8 cellular contexts compared by ENCODE assay signal in the genomic region with DNA sequence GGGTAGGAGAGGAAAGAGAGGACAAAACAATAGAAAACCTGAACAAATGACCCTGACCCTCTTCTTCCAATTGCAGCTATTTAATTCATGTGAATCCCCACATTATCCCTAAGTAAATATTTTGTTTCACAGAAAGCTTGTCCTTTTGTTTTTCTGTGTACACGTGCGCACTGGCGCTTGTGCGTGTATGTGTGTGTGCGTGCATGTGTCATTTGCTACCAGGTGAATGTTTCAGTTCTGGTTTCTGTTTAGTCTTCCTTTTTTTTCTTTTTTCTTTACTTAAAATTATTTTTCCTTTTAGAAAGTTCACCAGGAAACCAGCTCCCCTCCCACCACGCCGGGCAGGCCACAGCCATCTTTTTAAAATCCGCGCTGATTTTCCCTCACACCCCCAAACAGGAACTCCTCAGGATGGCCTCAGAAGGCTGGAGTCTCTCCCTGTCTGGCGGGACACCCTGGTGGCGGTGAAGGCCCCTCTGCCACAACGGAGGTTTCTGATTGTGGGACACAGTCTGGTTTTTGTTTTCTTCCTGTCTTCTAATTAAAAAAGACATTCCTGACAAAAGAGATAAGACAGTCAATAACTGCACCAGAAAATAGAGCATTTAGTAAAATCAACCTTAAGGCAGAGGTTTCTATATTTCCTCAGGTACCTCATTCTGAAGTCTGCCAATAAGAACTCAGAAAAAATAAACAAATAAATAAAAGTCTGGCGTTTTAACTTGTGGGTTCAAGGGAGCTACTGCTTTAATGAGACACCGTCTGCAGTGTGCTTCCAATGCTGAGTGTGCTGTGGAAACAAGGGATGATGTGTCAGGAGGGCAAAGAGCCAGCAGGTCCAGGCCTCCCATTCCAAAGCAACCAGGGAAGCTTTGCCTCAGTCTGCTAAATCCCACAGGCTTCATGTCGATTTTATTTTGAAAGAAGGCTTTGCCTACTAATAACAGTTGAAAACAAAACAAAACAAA. TPM values are rescaled to one million over a fixed set of nuclear protein-coding genes. Genes with fewer than 3 reads are reported as not detected.
DNase-seq lines count a peak whose midpoint lies in the region; ATAC-seq and TF ChIP-seq lines count a peak whose summit lies in the region.

No MANE protein-coding gene starts in this region.

- peaks cover 4% of the 10 kb centered on the region for H3K4me1 Mint-ChIP-seq in activated naive CD4-positive, alpha-beta T cell treated with anti-CD3 and anti-CD28 coated beads, Interleukin-2, amount 50 U/mL, for 24 hours
- peaks cover 17% of the 10 kb centered on the region for H3K4me1 Mint-ChIP-seq in stimulated activated naive CD8-positive, alpha-beta T cell treated with anti-CD3 and anti-CD28 coated beads, Interleukin-15, amount 100 ng/mL, for 72 hours

- peak overlapping the region; percentile 41 for H3K27ac Mint-ChIP-seq in activated naive CD4-positive, alpha-beta T cell treated with anti-CD3 and anti-CD28 coated beads, Interleukin-2, amount 50 U/mL, for 24 hours
- H3K27ac Mint-ChIP-seq in stimulated activated naive CD8-positive, alpha-beta T cell treated with anti-CD3 and anti-CD28 coated beads, Interleukin-15, amount 100 ng/mL, for 72 hours: peak overlapping the region; percentile 47 to 85

- no peaks in the 10 kb centered on the region for H3K9me3 Mint-ChIP-seq in activated naive CD4-positive, alpha-beta T cell treated with anti-CD3 and anti-CD28 coated beads, Interleukin-2, amount 50 U/mL, for 24 hours
- no peaks in the 10 kb centered on the region for H3K9me3 Mint-ChIP-seq in stimulated activated naive CD8-positive, alpha-beta T cell treated with anti-CD3 and anti-CD28 coated beads, Interleukin-15, amount 100 ng/mL, for 72 hours

- H3K4me3 ChIP-seq in adrenal gland: no peak overlapping the region

- intact Hi-C loops in adrenal gland (cut with DNase I): no loop called here

- no peaks in the 10 kb centered on the region for H3K4me1 ChIP-seq in adrenal gland (replicated peaks in 1 of 2)

- no peaks in the 10 kb centered on the region for H3K27me3 ChIP-seq in adrenal gland

- no peak overlapping the region for H3K4me3 Mint-ChIP-seq in activated naive CD4-positive, alpha-beta T cell treated with anti-CD3 and anti-CD28 coated beads, Interleukin-2, amount 50 U/mL, for 24 hours
- no peak overlapping the region for H3K4me3 Mint-ChIP-seq in stimulated activated naive CD8-positive, alpha-beta T cell treated with anti-CD3 and anti-CD28 coated beads, Interleukin-15, amount 100 ng/mL, for 72 hours

- H3K36me3 ChIP-seq in adrenal gland (replicated peaks in 1 of 2): peaks cover 0 to 57% of the 10 kb centered on the region in 2 donors

- H3K36me3 Mint-ChIP-seq in activated naive CD4-positive, alpha-beta T cell treated with anti-CD3 and anti-CD28 coated beads, Interleukin-2, amount 50 U/mL, for 24 hours: peaks cover 13% of the 10 kb centered on the region

- TF ChIP-seq CTCF in adrenal gland (IDR thresholded peaks at IDR 0.05): no peak

- DNase-seq in activated naive CD4-positive, alpha-beta T cell (lab: John Stamatoyannopoulos, UW): no peak
- DNase-seq in adrenal gland: peak in 4 of 7 donors; percentile 19 to 63 (median 32)
- DNase-seq in stimulated activated naive CD8-positive, alpha-beta T cell treated with anti-CD3 and anti-CD28 coated beads, Interleukin-15, amount 100 ng/mL, for 72 hours: no peak
- no peak for DNase-seq in UCSD-AML1 (lab: John Stamatoyannopoulos, UW; ENCODE audit: unreplicated experiment)
- no peak for DNase-seq in activated naive CD4-positive, alpha-beta T cell treated with anti-CD3 and anti-CD28 coated beads, Interleukin-2, amount 50 U/mL, for 16 hours
- DNase-seq in OCI-M1 (lab: John Stamatoyannopoulos, UW): no peak

- H3K9me3 ChIP-seq in adrenal gland (replicated peaks in 1 of 3): no peaks in the 10 kb centered on the region

- no peaks in the 10 kb centered on the region for H3K27me3 Mint-ChIP-seq in activated naive CD4-positive, alpha-beta T cell treated with anti-CD3 and anti-CD28 coated beads, Interleukin-2, amount 50 U/mL, for 24 hours
- H3K27me3 Mint-ChIP-seq in stimulated activated naive CD8-positive, alpha-beta T cell treated with anti-CD3 and anti-CD28 coated beads, Interleukin-15, amount 100 ng/mL, for 72 hours: no peaks in the 10 kb centered on the region

- peak; percentile 53 for ATAC-seq in HG03025 (IDR thresholded peaks at IDR 0.05; ENCODE audit: low FRiP score, unreplicated experiment)
- no peak for ATAC-seq in stimulated activated naive CD8-positive, alpha-beta T cell treated with anti-CD3 and anti-CD28 coated beads, Interleukin-15, amount 100 ng/mL, for 72 hours

- no peak overlapping the region for H3K27ac ChIP-seq in adrenal gland

- WGBS in adrenal gland, 4 donors: 72 to 74% (median 73%) methylated on average over 15 of the region's 15 CpGs

- no peak for TF ChIP-seq POLR2A in adrenal gland (IDR thresholded peaks at IDR 0.05)

RNA-seq across cellular contexts. Expression of a gene that starts 17.4 kb away (rescaled TPM):
- total RNA-seq in adrenal gland: 10 to 100 TPM in 6 of 8 donors, 1 to 10 TPM in 2; 5.0 to 25.9 (median 13.3) TPM
- polyA plus RNA-seq in adrenal gland: 10 to 100 TPM in 1 of 3 donors, 1 to 10 TPM in 2; 1.9 to 16.7 (median 8.1) TPM

RNA-seq across cellular contexts. Expression of a gene that starts 44.6 kb away (rescaled TPM):
- total RNA-seq in adrenal gland: under 1 TPM in 6 of 8 donors, not detected in 2; 0.11 to 0.55 (median 0.35) TPM
- 1 to 10 TPM in 1 of 3 donors, under 1 TPM in 1, not detected in 1; 0.37 to 8.0 TPM for polyA plus RNA-seq in adrenal gland

Comparison
In these comparisons a context has a peak if more than half of its experiments do, and no peak if none do; other contexts are left out.
1. DNase-seq: peak in adrenal gland (4 of 7); none in activated naive CD4-positive, alpha-beta T cell (0 of 4), stimulated activated naive CD8-positive, alpha-beta T cell treated with anti-CD3 and anti-CD28 coated beads, Interleukin-15, amount 100 ng/mL, for 72 hours (0 of 2), UCSD-AML1 (single experiment), activated naive CD4-positive, alpha-beta T cell treated with anti-CD3 and anti-CD28 coated beads, Interleukin-2, amount 50 U/mL, for 16 hours (single experiment) and OCI-M1 (single experiment).